Comparison of ENCODE assay signal across 1 cellular context in genomic region chr10:99620713-99621453, GRCh38.
TF ChIP-seq lines count a peak whose summit lies in the region.

No MANE protein-coding gene starts in this region.

TF ChIP-seq in K562, 482 proteins besides CTCF, POLR2A, EP300 and RAD21 (continued from another document):
- TF ChIP-seq, protein P1, sequence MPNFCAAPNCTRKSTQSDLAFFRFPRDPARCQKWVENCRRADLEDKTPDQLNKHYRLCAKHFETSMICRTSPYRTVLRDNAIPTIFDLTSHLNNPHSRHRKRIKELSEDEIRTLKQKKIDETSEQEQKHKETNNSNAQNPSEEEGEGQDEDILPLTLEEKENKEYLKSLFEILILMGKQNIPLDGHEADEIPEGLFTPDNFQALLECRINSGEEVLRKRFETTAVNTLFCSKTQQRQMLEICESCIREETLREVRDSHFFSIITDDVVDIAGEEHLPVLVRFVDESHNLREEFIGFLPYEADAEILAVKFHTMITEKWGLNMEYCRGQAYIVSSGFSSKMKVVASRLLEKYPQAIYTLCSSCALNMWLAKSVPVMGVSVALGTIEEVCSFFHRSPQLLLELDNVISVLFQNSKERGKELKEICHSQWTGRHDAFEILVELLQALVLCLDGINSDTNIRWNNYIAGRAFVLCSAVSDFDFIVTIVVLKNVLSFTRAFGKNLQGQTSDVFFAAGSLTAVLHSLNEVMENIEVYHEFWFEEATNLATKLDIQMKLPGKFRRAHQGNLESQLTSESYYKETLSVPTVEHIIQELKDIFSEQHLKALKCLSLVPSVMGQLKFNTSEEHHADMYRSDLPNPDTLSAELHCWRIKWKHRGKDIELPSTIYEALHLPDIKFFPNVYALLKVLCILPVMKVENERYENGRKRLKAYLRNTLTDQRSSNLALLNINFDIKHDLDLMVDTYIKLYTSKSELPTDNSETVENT (CRISPR knock-in tag; IDR thresholded peaks at IDR 0.05): peak; percentile 61; the same call in 1 of the 2 replicates
- TF ChIP-seq ZNF124 (CRISPR knock-in tag; IDR thresholded peaks at IDR 0.05): no peak
- TF ChIP-seq, protein P2, sequence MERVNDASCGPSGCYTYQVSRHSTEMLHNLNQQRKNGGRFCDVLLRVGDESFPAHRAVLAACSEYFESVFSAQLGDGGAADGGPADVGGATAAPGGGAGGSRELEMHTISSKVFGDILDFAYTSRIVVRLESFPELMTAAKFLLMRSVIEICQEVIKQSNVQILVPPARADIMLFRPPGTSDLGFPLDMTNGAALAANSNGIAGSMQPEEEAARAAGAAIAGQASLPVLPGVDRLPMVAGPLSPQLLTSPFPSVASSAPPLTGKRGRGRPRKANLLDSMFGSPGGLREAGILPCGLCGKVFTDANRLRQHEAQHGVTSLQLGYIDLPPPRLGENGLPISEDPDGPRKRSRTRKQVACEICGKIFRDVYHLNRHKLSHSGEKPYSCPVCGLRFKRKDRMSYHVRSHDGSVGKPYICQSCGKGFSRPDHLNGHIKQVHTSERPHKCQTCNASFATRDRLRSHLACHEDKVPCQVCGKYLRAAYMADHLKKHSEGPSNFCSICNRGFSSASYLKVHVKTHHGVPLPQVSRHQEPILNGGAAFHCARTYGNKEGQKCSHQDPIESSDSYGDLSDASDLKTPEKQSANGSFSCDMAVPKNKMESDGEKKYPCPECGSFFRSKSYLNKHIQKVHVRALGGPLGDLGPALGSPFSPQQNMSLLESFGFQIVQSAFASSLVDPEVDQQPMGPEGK (CRISPR knock-in tag; IDR thresholded peaks at IDR 0.05; ENCODE audit: borderline replicate concordance): no peak
- no peak for TF ChIP-seq ZEB2 (IDR thresholded peaks at IDR 0.05)
- TF ChIP-seq XRCC5 (IDR thresholded peaks at IDR 0.05; ENCODE audit: low read depth, low read length): no peak
- TF ChIP-seq ZNF75A (CRISPR knock-in tag; IDR thresholded peaks at IDR 0.05): no peak
- TF ChIP-seq ZKSCAN3 (CRISPR knock-in tag; IDR thresholded peaks at IDR 0.05): no peak
- no peak for TF ChIP-seq PHB (CRISPR knock-in tag; IDR thresholded peaks at IDR 0.05)
- TF ChIP-seq HDAC1 (IDR thresholded peaks at IDR 0.05): peak in 1 of 2 experiments; percentile 79; a peak in 1 of 4 replicates
- TF ChIP-seq, protein P3, sequence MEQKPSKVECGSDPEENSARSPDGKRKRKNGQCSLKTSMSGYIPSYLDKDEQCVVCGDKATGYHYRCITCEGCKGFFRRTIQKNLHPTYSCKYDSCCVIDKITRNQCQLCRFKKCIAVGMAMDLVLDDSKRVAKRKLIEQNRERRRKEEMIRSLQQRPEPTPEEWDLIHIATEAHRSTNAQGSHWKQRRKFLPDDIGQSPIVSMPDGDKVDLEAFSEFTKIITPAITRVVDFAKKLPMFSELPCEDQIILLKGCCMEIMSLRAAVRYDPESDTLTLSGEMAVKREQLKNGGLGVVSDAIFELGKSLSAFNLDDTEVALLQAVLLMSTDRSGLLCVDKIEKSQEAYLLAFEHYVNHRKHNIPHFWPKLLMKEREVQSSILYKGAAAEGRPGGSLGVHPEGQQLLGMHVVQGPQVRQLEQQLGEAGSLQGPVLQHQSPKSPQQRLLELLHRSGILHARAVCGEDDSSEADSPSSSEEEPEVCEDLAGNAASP (IDR thresholded peaks at IDR 0.05): no peak
- TF ChIP-seq NRF1 (conservative IDR thresholded peaks at IDR 0.05 in 1 of 2, IDR thresholded peaks at IDR 0.05 in 1 of 2): peak; percentile 76 to 78
- TF ChIP-seq ZNF121 (CRISPR knock-in tag; conservative IDR thresholded peaks at IDR 0.05): no peak
- no peak; the same call in 1 of the 2 replicates for TF ChIP-seq GTF2E2 (tag; IDR thresholded peaks at IDR 0.05)
- TF ChIP-seq MAFG (tag; conservative IDR thresholded peaks at IDR 0.05): no peak
- no peak for TF ChIP-seq ZNF707 (CRISPR knock-in tag; conservative IDR thresholded peaks at IDR 0.05)
- TF ChIP-seq ARHGAP35 (IDR thresholded peaks at IDR 0.05; ENCODE audit: partially characterized antibody): no peak
- TF ChIP-seq PHF21A (IDR thresholded peaks at IDR 0.05; ENCODE audit: borderline replicate concordance, low read depth): no peak
- no peak for TF ChIP-seq MBD1 (CRISPR knock-in tag; IDR thresholded peaks at IDR 0.05)
- TF ChIP-seq ZNF408 (CRISPR knock-in tag; IDR thresholded peaks at IDR 0.05; ENCODE audit: low read depth): no peak
- TF ChIP-seq EP400 (IDR thresholded peaks at IDR 0.05): peak; percentile 94
- TF ChIP-seq POU5F1 (IDR thresholded peaks at IDR 0.05; ENCODE audit: borderline replicate concordance, low read depth, low read length, partially characterized antibody): no peak
- TF ChIP-seq PCBP2 (IDR thresholded peaks at IDR 0.05; ENCODE audit: low read depth, low read length, poor library complexity, severe bottlenecking): no peak
- no peak for TF ChIP-seq ZFP30 (CRISPR knock-in tag; IDR thresholded peaks at IDR 0.05; ENCODE audit: borderline replicate concordance)
- TF ChIP-seq, protein P4, sequence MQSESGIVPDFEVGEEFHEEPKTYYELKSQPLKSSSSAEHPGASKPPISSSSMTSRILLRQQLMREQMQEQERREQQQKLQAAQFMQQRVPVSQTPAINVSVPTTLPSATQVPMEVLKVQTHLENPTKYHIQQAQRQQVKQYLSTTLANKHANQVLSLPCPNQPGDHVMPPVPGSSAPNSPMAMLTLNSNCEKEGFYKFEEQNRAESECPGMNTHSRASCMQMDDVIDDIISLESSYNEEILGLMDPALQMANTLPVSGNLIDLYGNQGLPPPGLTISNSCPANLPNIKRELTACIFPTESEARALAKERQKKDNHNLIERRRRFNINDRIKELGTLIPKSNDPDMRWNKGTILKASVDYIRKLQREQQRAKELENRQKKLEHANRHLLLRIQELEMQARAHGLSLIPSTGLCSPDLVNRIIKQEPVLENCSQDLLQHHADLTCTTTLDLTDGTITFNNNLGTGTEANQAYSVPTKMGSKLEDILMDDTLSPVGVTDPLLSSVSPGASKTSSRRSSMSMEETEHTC (IDR thresholded peaks at IDR 0.05): no peak
- TF ChIP-seq TBP (optimal IDR thresholded peaks at IDR 0.05; ENCODE audit: low read depth, low read length): peak; percentile 37
- TF ChIP-seq NR2C2 (CRISPR knock-in tag; IDR thresholded peaks at IDR 0.05): no peak
- TF ChIP-seq NR2C2 (tag; IDR thresholded peaks at IDR 0.05): peak; percentile 91
- TF ChIP-seq SETDB1 (IDR thresholded peaks at IDR 0.05; ENCODE audit: low read length): no peak
- TF ChIP-seq MEF2A (IDR thresholded peaks at IDR 0.05; ENCODE audit: control insufficient read depth, low read depth, low read length): no peak
- no peak for TF ChIP-seq RFX1 (IDR thresholded peaks at IDR 0.05)
- no peak for TF ChIP-seq CBX5 (IDR thresholded peaks at IDR 0.05; ENCODE audit: borderline replicate concordance, low read depth)
- TF ChIP-seq ZBTB12 (CRISPR knock-in tag; IDR thresholded peaks at IDR 0.05): 0 out of 2 replicates have a peak, but pooled peaks have one; percentile 2
